Comparison of ENCODE assay signal across 24 cellular contexts in the genomic region with DNA sequence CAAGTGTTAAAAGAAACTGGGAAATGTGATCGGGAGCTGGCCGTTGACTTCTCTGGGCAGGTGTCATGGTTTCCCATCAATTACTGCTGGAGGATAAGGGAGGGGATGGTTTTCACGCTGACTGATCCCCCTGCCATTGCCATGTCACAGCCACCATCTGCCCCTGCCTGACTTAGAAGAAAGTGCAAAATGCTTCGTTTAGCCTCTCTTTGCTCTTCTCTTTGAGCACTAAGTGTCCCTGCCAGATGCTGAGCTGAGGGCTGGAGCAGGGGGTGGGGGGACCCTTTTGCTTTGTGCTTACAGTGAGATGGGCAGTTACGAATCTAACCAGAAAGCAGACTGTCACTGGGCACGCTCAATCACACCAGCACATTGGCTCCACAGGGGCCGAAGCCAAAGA.
"Had no signal": no experiment of that assay in that cellular context is flagged by ENCODE, and none has a peak within 500 bp of the region (broad histone marks: within the 10 kb centered on the region; RNA-seq: fewer than 3 reads in every experiment).

No MANE protein-coding gene starts in this region.

- H3K9me3 ChIP-seq: esophagus squamous epithelium, gastroesophageal sphincter, left ventricle myocardium inferior, lower lobe of right lung, psoas muscle, spleen, testis had no signal

- H3K4me3 ChIP-seq: esophagus squamous epithelium, gastroesophageal sphincter, left ventricle myocardium inferior, lower lobe of right lung, psoas muscle, spleen, testis, tibial nerve had no signal

- H3K4me3 Mint-ChIP-seq: immature natural killer cell; memory B cell; mesothelial cell of epicardium; natural killer cell; neural crest cell; stimulated activated naive B cell treated with anti-CD40 and anti-IgM and Interleukin-4, amounts not matched to agents 10 μg/mL and 1 μg/mL and 100 μg/mL, for 72 hours; stimulated activated naive CD8-positive, alpha-beta T cell treated with anti-CD3 and anti-CD28 coated beads, Interleukin-15, amount 100 ng/mL, for 72 hours had no signal

- DNase-seq: dermis blood vessel endothelial cell; esophagus squamous epithelium; foreskin fibroblast; immature natural killer cell; kidney; left cardiac atrium; left ventricle myocardium inferior; lower lobe of right lung; natural killer cell; occipital lobe; psoas muscle; spleen; stimulated activated CD4-positive, alpha-beta T cell treated with anti-CD3 and anti-CD28 coated beads, Interleukin-15, amount 100 ng/mL, for 24 hours; stimulated activated CD4-positive, alpha-beta T cell treated with anti-CD3 and anti-CD28 coated beads, Interleukin-1b, Interleukin-23, amount 100 ng/mL, for 48 hours; stimulated activated CD4-positive, alpha-beta T cell treated with anti-CD3 and anti-CD28 coated beads, Interleukin-4, amount 100 ng/mL, for 24 hours; stimulated activated naive B cell treated with anti-CD40 and anti-IgM and Interleukin-4, amounts not matched to agents 10 μg/mL and 1 μg/mL and 100 μg/mL, for 72 hours; stimulated activated naive CD8-positive, alpha-beta T cell treated with anti-CD3 and anti-CD28 coated beads, Interleukin-15, amount 100 ng/mL, for 72 hours; testis had no signal

- H3K4me1 ChIP-seq: esophagus squamous epithelium, gastroesophageal sphincter, left ventricle myocardium inferior, lower lobe of right lung, psoas muscle, spleen, testis, tibial nerve had no signal

- H3K27ac Mint-ChIP-seq: immature natural killer cell; memory B cell; mesothelial cell of epicardium; natural killer cell; stimulated activated naive B cell treated with anti-CD40 and anti-IgM and Interleukin-4, amounts not matched to agents 10 μg/mL and 1 μg/mL and 100 μg/mL, for 72 hours; stimulated activated naive CD8-positive, alpha-beta T cell treated with anti-CD3 and anti-CD28 coated beads, Interleukin-15, amount 100 ng/mL, for 72 hours had no signal

- H3K9me3 Mint-ChIP-seq: immature natural killer cell; memory B cell; mesothelial cell of epicardium; natural killer cell; neural crest cell; stimulated activated naive B cell treated with anti-CD40 and anti-IgM and Interleukin-4, amounts not matched to agents 10 μg/mL and 1 μg/mL and 100 μg/mL, for 72 hours; stimulated activated naive CD8-positive, alpha-beta T cell treated with anti-CD3 and anti-CD28 coated beads, Interleukin-15, amount 100 ng/mL, for 72 hours had no signal

- H3K36me3 Mint-ChIP-seq: immature natural killer cell; memory B cell; mesothelial cell of epicardium; natural killer cell; stimulated activated naive B cell treated with anti-CD40 and anti-IgM and Interleukin-4, amounts not matched to agents 10 μg/mL and 1 μg/mL and 100 μg/mL, for 72 hours had no signal

- H3K27me3 Mint-ChIP-seq: stimulated activated naive CD8-positive, alpha-beta T cell treated with anti-CD3 and anti-CD28 coated beads, Interleukin-15, amount 100 ng/mL, for 72 hours had no signal

- H3K27me3 ChIP-seq: esophagus squamous epithelium, gastroesophageal sphincter, testis, tibial nerve had no signal

- H3K27ac ChIP-seq: esophagus squamous epithelium, gastroesophageal sphincter, left ventricle myocardium inferior, lower lobe of right lung, psoas muscle, spleen, testis, tibial nerve had no signal

- H3K36me3 ChIP-seq: esophagus squamous epithelium, gastroesophageal sphincter, left ventricle myocardium inferior, lower lobe of right lung, spleen, tibial nerve had no signal

- ATAC-seq: gastroesophageal sphincter; left cardiac atrium; lower lobe of right lung; natural killer cell; psoas muscle; sciatic nerve; stimulated activated naive B cell treated with anti-CD40 and anti-IgM and Interleukin-4, amounts not matched to agents 10 μg/mL and 1 μg/mL and 100 μg/mL, for 72 hours; stimulated activated naive CD8-positive, alpha-beta T cell treated with anti-CD3 and anti-CD28 coated beads, Interleukin-15, amount 100 ng/mL, for 72 hours had no signal

- H3K4me1 Mint-ChIP-seq: immature natural killer cell; natural killer cell; neural crest cell; stimulated activated naive B cell treated with anti-CD40 and anti-IgM and Interleukin-4, amounts not matched to agents 10 μg/mL and 1 μg/mL and 100 μg/mL, for 72 hours; stimulated activated naive CD8-positive, alpha-beta T cell treated with anti-CD3 and anti-CD28 coated beads, Interleukin-15, amount 100 ng/mL, for 72 hours had no signal
